In the genomic region with DNA sequence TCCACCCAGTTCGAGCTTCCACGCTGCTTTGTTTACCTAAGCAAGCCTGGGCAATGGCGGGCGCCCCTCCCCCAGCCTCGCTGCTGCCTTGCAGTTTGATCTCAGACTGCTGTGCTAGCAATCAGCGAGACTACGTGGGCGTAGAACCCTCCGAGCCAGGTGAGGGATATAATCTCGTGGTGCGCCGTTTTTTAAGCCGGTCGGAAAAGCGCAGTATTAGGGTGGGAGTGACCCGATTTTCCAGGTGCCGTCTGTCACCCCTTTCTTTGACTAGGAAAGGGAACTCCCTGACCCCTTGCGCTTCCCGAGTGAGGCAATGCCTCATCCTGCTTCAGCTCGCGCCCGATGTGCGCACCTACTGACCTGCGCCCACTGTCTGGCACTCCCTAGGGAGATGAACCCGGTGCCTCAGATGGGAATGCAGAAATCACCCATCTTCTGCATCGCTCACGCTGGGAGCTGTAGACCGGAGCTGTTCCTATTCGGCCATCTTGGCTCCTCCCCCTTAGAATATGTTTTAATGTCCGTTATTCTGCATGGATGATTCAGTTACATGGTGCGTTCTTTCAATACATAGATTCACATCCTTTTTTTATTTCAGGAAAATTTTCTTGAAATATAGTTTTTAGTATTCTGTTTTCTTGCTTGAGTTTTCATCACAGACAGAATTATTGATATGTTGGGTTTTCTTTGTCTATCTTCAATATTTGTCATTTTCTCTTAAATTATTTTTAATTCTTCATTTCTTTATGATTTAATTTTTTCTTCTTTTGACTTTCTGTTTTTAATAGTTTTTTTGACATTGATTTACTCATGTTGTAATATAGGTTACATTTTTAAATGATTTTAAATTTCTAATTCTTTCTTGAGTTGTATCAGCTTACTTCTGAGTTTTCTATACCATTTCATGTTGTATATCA, we compare ENCODE assay signal across 1 cellular context.
TF ChIP-seq lines count a peak whose summit lies in the region.
"Not testable (repeated sequence)": the region's sequence is repeated elsewhere in the genome, so short reads cannot be mapped to it uniquely, and the experiment has no call there.

No MANE protein-coding gene starts in this region.

TF ChIP-seq in K562, 482 proteins besides CTCF, POLR2A, EP300 and RAD21:
- TF ChIP-seq FOXA3 (CRISPR knock-in tag; conservative IDR thresholded peaks at IDR 0.05 in 1 of 2, IDR thresholded peaks at IDR 0.05 in 1 of 2): peak in 1 of 2 experiments; percentile 61; a peak in 1 of 4 replicates
- TF ChIP-seq EGR1 (conservative IDR thresholded peaks at IDR 0.05): peak; percentile 68
- peak in 1 of 3 experiments; percentile 70 for TF ChIP-seq YY1 (IDR thresholded peaks at IDR 0.05; ENCODE audit: borderline replicate concordance in 1 of 3, control insufficient read depth in 1 of 3, extremely low read depth in 1 of 3, insufficient read depth in 3 of 3, insufficient read length in 1 of 3, insufficient replicate concordance in 2 of 3, low read depth in 1 of 3, low read length in 2 of 3)
- TF ChIP-seq TAF7 (tag; IDR thresholded peaks at IDR 0.05): 0 out of 2 replicates have a peak, but pooled peaks have one; percentile 31
- TF ChIP-seq, protein P1, sequence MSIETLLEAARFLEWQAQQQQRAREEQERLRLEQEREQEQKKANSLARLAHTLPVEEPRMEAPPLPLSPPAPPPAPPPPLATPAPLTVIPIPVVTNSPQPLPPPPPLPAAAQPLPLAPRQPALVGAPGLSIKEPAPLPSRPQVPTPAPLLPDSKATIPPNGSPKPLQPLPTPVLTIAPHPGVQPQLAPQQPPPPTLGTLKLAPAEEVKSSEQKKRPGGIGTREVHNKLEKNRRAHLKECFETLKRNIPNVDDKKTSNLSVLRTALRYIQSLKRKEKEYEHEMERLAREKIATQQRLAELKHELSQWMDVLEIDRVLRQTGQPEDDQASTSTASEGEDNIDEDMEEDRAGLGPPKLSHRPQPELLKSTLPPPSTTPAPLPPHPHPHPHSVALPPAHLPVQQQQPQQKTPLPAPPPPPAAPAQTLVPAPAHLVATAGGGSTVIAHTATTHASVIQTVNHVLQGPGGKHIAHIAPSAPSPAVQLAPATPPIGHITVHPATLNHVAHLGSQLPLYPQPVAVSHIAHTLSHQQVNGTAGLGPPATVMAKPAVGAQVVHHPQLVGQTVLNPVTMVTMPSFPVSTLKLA (conservative IDR thresholded peaks at IDR 0.05): 0 out of 4 replicates have a peak, but pooled peaks of 1 of the 2 experiments have one; percentile 24
- TF ChIP-seq, protein P2, sequence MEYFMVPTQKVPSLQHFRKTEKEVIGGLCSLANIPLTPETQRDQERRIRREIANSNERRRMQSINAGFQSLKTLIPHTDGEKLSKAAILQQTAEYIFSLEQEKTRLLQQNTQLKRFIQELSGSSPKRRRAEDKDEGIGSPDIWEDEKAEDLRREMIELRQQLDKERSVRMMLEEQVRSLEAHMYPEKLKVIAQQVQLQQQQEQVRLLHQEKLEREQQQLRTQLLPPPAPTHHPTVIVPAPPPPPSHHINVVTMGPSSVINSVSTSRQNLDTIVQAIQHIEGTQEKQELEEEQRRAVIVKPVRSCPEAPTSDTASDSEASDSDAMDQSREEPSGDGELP (CRISPR knock-in tag; IDR thresholded peaks at IDR 0.05; ENCODE audit: borderline replicate concordance): peak; percentile 12; the same call in 1 of the 2 replicates
- TF ChIP-seq MYBL2 (IDR thresholded peaks at IDR 0.05; ENCODE audit: low read depth): peak; percentile 46; the same call in 1 of the 2 replicates
- TF ChIP-seq MYBL2 (CRISPR knock-in tag; IDR thresholded peaks at IDR 0.05; ENCODE audit: borderline replicate concordance): not testable (repeated sequence)
- 0 out of 2 replicates have a peak, but pooled peaks have one; percentile 25 for TF ChIP-seq RBFOX2 (IDR thresholded peaks at IDR 0.05; ENCODE audit: low read depth, low read length)
- TF ChIP-seq, protein P3, sequence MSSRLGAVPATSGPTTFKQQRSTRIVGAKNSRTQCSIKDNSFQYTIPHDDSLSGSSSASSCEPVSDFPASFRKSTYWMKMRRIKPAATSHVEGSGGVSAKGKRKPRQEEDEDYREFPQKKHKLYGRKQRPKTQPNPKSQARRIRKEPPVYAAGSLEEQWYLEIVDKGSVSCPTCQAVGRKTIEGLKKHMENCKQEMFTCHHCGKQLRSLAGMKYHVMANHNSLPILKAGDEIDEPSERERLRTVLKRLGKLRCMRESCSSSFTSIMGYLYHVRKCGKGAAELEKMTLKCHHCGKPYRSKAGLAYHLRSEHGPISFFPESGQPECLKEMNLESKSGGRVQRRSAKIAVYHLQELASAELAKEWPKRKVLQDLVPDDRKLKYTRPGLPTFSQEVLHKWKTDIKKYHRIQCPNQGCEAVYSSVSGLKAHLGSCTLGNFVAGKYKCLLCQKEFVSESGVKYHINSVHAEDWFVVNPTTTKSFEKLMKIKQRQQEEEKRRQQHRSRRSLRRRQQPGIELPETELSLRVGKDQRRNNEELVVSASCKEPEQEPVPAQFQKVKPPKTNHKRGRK (tag; IDR thresholded peaks at IDR 0.05): peak; percentile 72
- TF ChIP-seq, protein P4, sequence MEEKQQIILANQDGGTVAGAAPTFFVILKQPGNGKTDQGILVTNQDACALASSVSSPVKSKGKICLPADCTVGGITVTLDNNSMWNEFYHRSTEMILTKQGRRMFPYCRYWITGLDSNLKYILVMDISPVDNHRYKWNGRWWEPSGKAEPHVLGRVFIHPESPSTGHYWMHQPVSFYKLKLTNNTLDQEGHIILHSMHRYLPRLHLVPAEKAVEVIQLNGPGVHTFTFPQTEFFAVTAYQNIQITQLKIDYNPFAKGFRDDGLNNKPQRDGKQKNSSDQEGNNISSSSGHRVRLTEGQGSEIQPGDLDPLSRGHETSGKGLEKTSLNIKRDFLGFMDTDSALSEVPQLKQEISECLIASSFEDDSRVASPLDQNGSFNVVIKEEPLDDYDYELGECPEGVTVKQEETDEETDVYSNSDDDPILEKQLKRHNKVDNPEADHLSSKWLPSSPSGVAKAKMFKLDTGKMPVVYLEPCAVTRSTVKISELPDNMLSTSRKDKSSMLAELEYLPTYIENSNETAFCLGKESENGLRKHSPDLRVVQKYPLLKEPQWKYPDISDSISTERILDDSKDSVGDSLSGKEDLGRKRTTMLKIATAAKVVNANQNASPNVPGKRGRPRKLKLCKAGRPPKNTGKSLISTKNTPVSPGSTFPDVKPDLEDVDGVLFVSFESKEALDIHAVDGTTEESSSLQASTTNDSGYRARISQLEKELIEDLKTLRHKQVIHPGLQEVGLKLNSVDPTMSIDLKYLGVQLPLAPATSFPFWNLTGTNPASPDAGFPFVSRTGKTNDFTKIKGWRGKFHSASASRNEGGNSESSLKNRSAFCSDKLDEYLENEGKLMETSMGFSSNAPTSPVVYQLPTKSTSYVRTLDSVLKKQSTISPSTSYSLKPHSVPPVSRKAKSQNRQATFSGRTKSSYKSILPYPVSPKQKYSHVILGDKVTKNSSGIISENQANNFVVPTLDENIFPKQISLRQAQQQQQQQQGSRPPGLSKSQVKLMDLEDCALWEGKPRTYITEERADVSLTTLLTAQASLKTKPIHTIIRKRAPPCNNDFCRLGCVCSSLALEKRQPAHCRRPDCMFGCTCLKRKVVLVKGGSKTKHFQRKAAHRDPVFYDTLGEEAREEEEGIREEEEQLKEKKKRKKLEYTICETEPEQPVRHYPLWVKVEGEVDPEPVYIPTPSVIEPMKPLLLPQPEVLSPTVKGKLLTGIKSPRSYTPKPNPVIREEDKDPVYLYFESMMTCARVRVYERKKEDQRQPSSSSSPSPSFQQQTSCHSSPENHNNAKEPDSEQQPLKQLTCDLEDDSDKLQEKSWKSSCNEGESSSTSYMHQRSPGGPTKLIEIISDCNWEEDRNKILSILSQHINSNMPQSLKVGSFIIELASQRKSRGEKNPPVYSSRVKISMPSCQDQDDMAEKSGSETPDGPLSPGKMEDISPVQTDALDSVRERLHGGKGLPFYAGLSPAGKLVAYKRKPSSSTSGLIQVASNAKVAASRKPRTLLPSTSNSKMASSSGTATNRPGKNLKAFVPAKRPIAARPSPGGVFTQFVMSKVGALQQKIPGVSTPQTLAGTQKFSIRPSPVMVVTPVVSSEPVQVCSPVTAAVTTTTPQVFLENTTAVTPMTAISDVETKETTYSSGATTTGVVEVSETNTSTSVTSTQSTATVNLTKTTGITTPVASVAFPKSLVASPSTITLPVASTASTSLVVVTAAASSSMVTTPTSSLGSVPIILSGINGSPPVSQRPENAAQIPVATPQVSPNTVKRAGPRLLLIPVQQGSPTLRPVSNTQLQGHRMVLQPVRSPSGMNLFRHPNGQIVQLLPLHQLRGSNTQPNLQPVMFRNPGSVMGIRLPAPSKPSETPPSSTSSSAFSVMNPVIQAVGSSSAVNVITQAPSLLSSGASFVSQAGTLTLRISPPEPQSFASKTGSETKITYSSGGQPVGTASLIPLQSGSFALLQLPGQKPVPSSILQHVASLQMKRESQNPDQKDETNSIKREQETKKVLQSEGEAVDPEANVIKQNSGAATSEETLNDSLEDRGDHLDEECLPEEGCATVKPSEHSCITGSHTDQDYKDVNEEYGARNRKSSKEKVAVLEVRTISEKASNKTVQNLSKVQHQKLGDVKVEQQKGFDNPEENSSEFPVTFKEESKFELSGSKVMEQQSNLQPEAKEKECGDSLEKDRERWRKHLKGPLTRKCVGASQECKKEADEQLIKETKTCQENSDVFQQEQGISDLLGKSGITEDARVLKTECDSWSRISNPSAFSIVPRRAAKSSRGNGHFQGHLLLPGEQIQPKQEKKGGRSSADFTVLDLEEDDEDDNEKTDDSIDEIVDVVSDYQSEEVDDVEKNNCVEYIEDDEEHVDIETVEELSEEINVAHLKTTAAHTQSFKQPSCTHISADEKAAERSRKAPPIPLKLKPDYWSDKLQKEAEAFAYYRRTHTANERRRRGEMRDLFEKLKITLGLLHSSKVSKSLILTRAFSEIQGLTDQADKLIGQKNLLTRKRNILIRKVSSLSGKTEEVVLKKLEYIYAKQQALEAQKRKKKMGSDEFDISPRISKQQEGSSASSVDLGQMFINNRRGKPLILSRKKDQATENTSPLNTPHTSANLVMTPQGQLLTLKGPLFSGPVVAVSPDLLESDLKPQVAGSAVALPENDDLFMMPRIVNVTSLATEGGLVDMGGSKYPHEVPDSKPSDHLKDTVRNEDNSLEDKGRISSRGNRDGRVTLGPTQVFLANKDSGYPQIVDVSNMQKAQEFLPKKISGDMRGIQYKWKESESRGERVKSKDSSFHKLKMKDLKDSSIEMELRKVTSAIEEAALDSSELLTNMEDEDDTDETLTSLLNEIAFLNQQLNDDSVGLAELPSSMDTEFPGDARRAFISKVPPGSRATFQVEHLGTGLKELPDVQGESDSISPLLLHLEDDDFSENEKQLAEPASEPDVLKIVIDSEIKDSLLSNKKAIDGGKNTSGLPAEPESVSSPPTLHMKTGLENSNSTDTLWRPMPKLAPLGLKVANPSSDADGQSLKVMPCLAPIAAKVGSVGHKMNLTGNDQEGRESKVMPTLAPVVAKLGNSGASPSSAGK (IDR thresholded peaks at IDR 0.05): peak; percentile 36; the same call in 1 of the 2 replicates
- TF ChIP-seq PHF8 (IDR thresholded peaks at IDR 0.05; ENCODE audit: borderline replicate concordance, low read length): peak; percentile 32; the same call in 1 of the 2 replicates
TF ChIP-seq in K562: peak in this region for 11; not testable (repeated sequence) for 471.
